ENCODE assay signal across 2 cellular contexts in genomic region chr2:105399207-105399861, GRCh38.
A peak's percentile ranks its signal among the peaks of the same experiment; 100 is the strongest.
TF ChIP-seq lines count a peak whose summit lies in the region.

No MANE protein-coding gene starts in this region.

TF ChIP-seq in Ishikawa, 13 proteins besides CTCF, POLR2A, EP300 and RAD21 (continued from another document):
- TF ChIP-seq CREB1 (IDR thresholded peaks at IDR 0.05; ENCODE audit: low read depth): no peak
- peak; percentile 4; the same call in 1 of the 2 replicates for TF ChIP-seq ZBTB7A (IDR thresholded peaks at IDR 0.05; ENCODE audit: low read depth)
- no peak for TF ChIP-seq NFIC (IDR thresholded peaks at IDR 0.05)
- no peak for TF ChIP-seq FOXM1 (IDR thresholded peaks at IDR 0.05; ENCODE audit: borderline replicate concordance, low read depth)
- TF ChIP-seq EGR1 (IDR thresholded peaks at IDR 0.05): no peak
- no peak for TF ChIP-seq CEBPB (IDR thresholded peaks at IDR 0.05)
- TF ChIP-seq YY1 (IDR thresholded peaks at IDR 0.05; ENCODE audit: low read depth): no peak
- TF ChIP-seq, protein P1, sequence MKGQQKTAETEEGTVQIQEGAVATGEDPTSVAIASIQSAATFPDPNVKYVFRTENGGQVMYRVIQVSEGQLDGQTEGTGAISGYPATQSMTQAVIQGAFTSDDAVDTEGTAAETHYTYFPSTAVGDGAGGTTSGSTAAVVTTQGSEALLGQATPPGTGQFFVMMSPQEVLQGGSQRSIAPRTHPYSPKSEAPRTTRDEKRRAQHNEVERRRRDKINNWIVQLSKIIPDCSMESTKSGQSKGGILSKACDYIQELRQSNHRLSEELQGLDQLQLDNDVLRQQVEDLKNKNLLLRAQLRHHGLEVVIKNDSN (IDR thresholded peaks at IDR 0.05): no peak
- no peak for TF ChIP-seq TCF12 (IDR thresholded peaks at IDR 0.05; ENCODE audit: low read depth)
- TF ChIP-seq MAX (IDR thresholded peaks at IDR 0.05): peak; percentile 72
- no peak for TF ChIP-seq TAF1 (IDR thresholded peaks at IDR 0.05; ENCODE audit: low read depth)
- TF ChIP-seq, protein P2, sequence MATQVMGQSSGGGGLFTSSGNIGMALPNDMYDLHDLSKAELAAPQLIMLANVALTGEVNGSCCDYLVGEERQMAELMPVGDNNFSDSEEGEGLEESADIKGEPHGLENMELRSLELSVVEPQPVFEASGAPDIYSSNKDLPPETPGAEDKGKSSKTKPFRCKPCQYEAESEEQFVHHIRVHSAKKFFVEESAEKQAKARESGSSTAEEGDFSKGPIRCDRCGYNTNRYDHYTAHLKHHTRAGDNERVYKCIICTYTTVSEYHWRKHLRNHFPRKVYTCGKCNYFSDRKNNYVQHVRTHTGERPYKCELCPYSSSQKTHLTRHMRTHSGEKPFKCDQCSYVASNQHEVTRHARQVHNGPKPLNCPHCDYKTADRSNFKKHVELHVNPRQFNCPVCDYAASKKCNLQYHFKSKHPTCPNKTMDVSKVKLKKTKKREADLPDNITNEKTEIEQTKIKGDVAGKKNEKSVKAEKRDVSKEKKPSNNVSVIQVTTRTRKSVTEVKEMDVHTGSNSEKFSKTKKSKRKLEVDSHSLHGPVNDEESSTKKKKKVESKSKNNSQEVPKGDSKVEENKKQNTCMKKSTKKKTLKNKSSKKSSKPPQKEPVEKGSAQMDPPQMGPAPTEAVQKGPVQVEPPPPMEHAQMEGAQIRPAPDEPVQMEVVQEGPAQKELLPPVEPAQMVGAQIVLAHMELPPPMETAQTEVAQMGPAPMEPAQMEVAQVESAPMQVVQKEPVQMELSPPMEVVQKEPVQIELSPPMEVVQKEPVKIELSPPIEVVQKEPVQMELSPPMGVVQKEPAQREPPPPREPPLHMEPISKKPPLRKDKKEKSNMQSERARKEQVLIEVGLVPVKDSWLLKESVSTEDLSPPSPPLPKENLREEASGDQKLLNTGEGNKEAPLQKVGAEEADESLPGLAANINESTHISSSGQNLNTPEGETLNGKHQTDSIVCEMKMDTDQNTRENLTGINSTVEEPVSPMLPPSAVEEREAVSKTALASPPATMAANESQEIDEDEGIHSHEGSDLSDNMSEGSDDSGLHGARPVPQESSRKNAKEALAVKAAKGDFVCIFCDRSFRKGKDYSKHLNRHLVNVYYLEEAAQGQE (IDR thresholded peaks at IDR 0.05; ENCODE audit: low read depth): no peak

TF ChIP-seq in H1, 55 proteins besides CTCF, POLR2A, EP300 and RAD21 (continued from another document):
- TF ChIP-seq EZH2 (IDR thresholded peaks at IDR 0.05; ENCODE audit: low read depth, low read length, severe bottlenecking) (no peak), KDM4A (IDR thresholded peaks at IDR 0.05; ENCODE audit: low read depth, low read length, severe bottlenecking) (no peak), CREB1 (IDR thresholded peaks at IDR 0.05) (0 out of 2 replicates have a peak, but pooled peaks have one; percentile 29), TAF7 (optimal IDR thresholded peaks at IDR 0.05; ENCODE audit: borderline replicate concordance, low read depth, low read length) (peak; percentile 4), E2F6 (IDR thresholded peaks at IDR 0.05) (peak; percentile 99), YY1 (IDR thresholded peaks at IDR 0.05; ENCODE audit: low read depth, low read length) (peak; percentile 66; the same call in 1 of the 2 replicates), TEAD4 (IDR thresholded peaks at IDR 0.05; ENCODE audit: low read depth, low read length) (peak; percentile 79), HDAC2 (IDR thresholded peaks at IDR 0.05; ENCODE audit: borderline replicate concordance in 1 of 2, low read depth in 2 of 2, low read length in 2 of 2) (0 out of 4 replicates have a peak, but pooled peaks of 1 of the 2 experiments have one; percentile 50), RNF2 (IDR thresholded peaks at IDR 0.05; ENCODE audit: borderline replicate concordance, low read depth, low read length, missing control alignments, poor library complexity, severe bottlenecking) (peak; percentile 58), PHF8 (conservative IDR thresholded peaks at IDR 0.05; ENCODE audit: low read depth, low read length) (no peak), MAX (IDR thresholded peaks at IDR 0.05) (peak; percentile 90)
TF ChIP-seq in H1: peak in this region for 8.
